In the genomic region with DNA sequence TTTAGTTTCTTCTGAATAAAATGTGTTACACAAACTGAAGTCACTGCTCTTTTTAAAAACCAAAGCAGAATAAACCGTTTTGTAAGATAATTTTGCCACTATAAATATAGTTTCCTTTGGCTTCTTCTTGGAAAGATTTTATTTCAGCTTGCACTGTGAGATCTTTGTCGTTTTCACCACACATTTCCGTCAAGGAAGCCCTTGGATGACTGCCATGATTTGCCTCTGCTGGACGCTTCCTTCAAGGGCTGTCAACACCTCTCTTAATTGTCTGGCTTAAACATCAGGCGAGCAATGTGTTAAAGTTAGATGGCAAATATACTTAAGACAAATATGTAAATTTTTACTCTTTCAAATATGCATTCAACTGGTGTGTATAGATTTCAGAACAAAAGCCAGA, we compare ENCODE assay signal across 17 cellular contexts.
DNase-seq lines count a peak whose midpoint lies in the region; ATAC-seq and TF ChIP-seq lines count a peak whose summit lies in the region.
"Had no signal": no experiment of that assay in that cellular context is flagged by ENCODE, and none has a peak within 500 bp of the region (broad histone marks: within the 10 kb centered on the region; RNA-seq: fewer than 3 reads in every experiment).

No MANE protein-coding gene starts in this region.

- peaks cover 3% of the 10 kb centered on the region for H3K9me3 Mint-ChIP-seq in activated CD4-positive, alpha-beta T cell treated with anti-CD3 and anti-CD28 coated beads, Interleukin-2, amount 10 ng/mL, durations not matched to agents 24 days and 14 days
- peaks cover 2 to 6% of the 10 kb centered on the region in 2 donors for H3K9me3 Mint-ChIP-seq in natural killer cell

- TF ChIP-seq EP300 in neural cell (conservative IDR thresholded peaks at IDR 0.05; ENCODE audit: poor library complexity, severe bottlenecking) (no peak), upper lobe of left lung (IDR thresholded peaks at IDR 0.05) (no peak)

- H3K79me1 ChIP-seq in IMR-90 (ENCODE audit: low read depth in 1 of 2, low read length in 2 of 2) = no peaks in the 10 kb centered on the region; a peak in 1 of 4 replicates

- no peak overlapping the region for H3K23ac ChIP-seq in IMR-90 (ENCODE audit: low read depth, low read length)

- POLR2A ChIA-PET in IMR-90 (lab: Charles Lee; ENCODE audit: unreplicated experiment) = no interaction called here

- H2AK9ac ChIP-seq in IMR-90 (replicated peaks; ENCODE audit: low read depth, low read length, poor library complexity) = no peak overlapping the region

- no peaks in the 10 kb centered on the region for H3K27me3 Mint-ChIP-seq in activated CD4-positive, alpha-beta T cell treated with anti-CD3 and anti-CD28 coated beads, Interleukin-2, amount 10 ng/mL, durations not matched to agents 24 days and 14 days
- H3K27me3 Mint-ChIP-seq in natural killer cell (ENCODE audit: low read depth in 2 of 2) = no peaks in the 10 kb centered on the region
- H3K27me3 Mint-ChIP-seq: activated CD4-positive, alpha-beta memory T cell treated with anti-CD3 and anti-CD28 coated beads for 36 hours; naive B cell had no signal

- H3K9ac ChIP-seq in IMR-90 (ENCODE audit: low read depth, low read length) (no peak overlapping the region), neural cell (ENCODE audit: low read length) (no peak overlapping the region)

- H3K4me1 Mint-ChIP-seq in activated CD4-positive, alpha-beta T cell treated with anti-CD3 and anti-CD28 coated beads, Interleukin-2, amount 10 ng/mL, durations not matched to agents 24 days and 14 days = no peaks in the 10 kb centered on the region
- no peaks in the 10 kb centered on the region for H3K4me1 Mint-ChIP-seq in natural killer cell
- H3K4me1 Mint-ChIP-seq: naive B cell had no signal

- H3K79me2 ChIP-seq in neural cell (replicated peaks; ENCODE audit: insufficient read depth, low read length) = no peaks in the 10 kb centered on the region

- TF ChIP-seq RAD21 in IMR-90 (IDR thresholded peaks at IDR 0.05; ENCODE audit: low read length) (no peak), neural cell (conservative IDR thresholded peaks at IDR 0.05) (no peak)

- H3K9me3 ChIP-seq in IMR-90 (ENCODE audit: control insufficient read depth, insufficient read depth, low read length) (no peaks in the 10 kb centered on the region), neural cell (ENCODE audit: low read length) (no peaks in the 10 kb centered on the region), upper lobe of left lung (no peaks in the 10 kb centered on the region)

- H3K27ac ChIP-seq in IMR-90 (ENCODE audit: insufficient read depth, low read length) (no peak overlapping the region), neural cell (ENCODE audit: low read length) (no peak overlapping the region), upper lobe of left lung (peak overlapping the region in 1 of 4 donors; percentile 4)
- H3K27ac ChIP-seq: heart left ventricle, HL-60 had no signal

- H3K4ac ChIP-seq in IMR-90 (ENCODE audit: low read depth, low read length) = peak overlapping the region; percentile 22; the same call in 1 of the 2 replicates

- in situ Hi-C loops in IMR-90 (cut with MboI; ENCODE audit: low sequenced_read_pairs) = no loop called here

- peak overlapping the region; percentile 37 to 49; a peak in 3 of 4 replicates for H4K8ac ChIP-seq in IMR-90 (ENCODE audit: low read depth in 2 of 2, low read length in 2 of 2)

- TF ChIP-seq CTCF in IMR-90 (conservative IDR thresholded peaks at IDR 0.05; ENCODE audit: low read depth, low read length) (no peak), neural cell (IDR thresholded peaks at IDR 0.05; ENCODE audit: poor library complexity, severe bottlenecking) (no peak), upper lobe of left lung (IDR thresholded peaks at IDR 0.05) (no peak), natural killer cell (IDR thresholded peaks at IDR 0.05) (no peak)

- H3K27me3 ChIP-seq in IMR-90 (ENCODE audit: control insufficient read depth, insufficient read depth, low read length) (no peaks in the 10 kb centered on the region), neural cell (ENCODE audit: insufficient read depth, low read depth, low read length) (no peaks in the 10 kb centered on the region), upper lobe of left lung (no peaks in the 10 kb centered on the region)

- no peak overlapping the region for H3K4me2 ChIP-seq in IMR-90 (ENCODE audit: low read depth, low read length)
- peak overlapping the region; percentile 26 for H3K4me2 ChIP-seq in neural cell (ENCODE audit: low read length)

- H3K27ac Mint-ChIP-seq in activated CD4-positive, alpha-beta T cell treated with anti-CD3 and anti-CD28 coated beads, Interleukin-2, amount 10 ng/mL, durations not matched to agents 24 days and 14 days = no peak overlapping the region
- no peak overlapping the region for H3K27ac Mint-ChIP-seq in natural killer cell
- H3K27ac Mint-ChIP-seq: activated CD4-positive, alpha-beta memory T cell treated with anti-CD3 and anti-CD28 coated beads for 36 hours; naive B cell had no signal

- H4K20me1 ChIP-seq in IMR-90 (ENCODE audit: insufficient read depth, low read length) (no peaks in the 10 kb centered on the region), neural cell (ENCODE audit: insufficient read depth) (no peaks in the 10 kb centered on the region)

- H3K14ac ChIP-seq in IMR-90 (replicated peaks; ENCODE audit: low read depth, low read length) = no peak overlapping the region

- H2AFZ ChIP-seq in IMR-90 (replicated peaks; ENCODE audit: low read length, poor library complexity) = no peak overlapping the region
- no peak overlapping the region for H2AFZ ChIP-seq in neural cell (ENCODE audit: low read depth, low read length)

- dilution Hi-C loops in IMR-90 (cut with HindIII; ENCODE audit: low sequenced_read_pairs, unreplicated experiment) = no loop called here

- DNase-seq in IMR-90 (no peak), NCI-H2227 treated with DMSO at 0.1 percent for 48 hours (lab: John Stamatoyannopoulos, UW) (peak; percentile 17), dermis blood vessel endothelial cell (peak; percentile 50), upper lobe of left lung (no peak), natural killer cell (no peak)
- no peak for DNase-seq in activated CD4-positive, alpha-beta T cell treated with anti-CD3 and anti-CD28 coated beads, Interleukin-2, amount 10 ng/mL, durations not matched to agents 24 days and 14 days
- DNase-seq: activated CD4-positive, alpha-beta memory T cell treated with anti-CD3 and anti-CD28 coated beads for 36 hours; activated T-cell treated with anti-CD3 and anti-CD28 coated beads, Interleukin-2, amount 50 U/mL, for 48 hours; erythroblast; heart left ventricle; left cardiac atrium; naive B cell; SHP77 treated with DMSO at 0.1 percent for 48 hours; T-helper 9 cell had no signal

- H3K36me3 ChIP-seq in IMR-90 (ENCODE audit: control insufficient read depth, insufficient read depth, low read length) (no peaks in the 10 kb centered on the region), neural cell (ENCODE audit: insufficient read depth, low read length) (no peaks in the 10 kb centered on the region), upper lobe of left lung (no peaks in the 10 kb centered on the region)
- H3K36me3 ChIP-seq: heart left ventricle had no signal

- 0 out of 2 replicates have a peak overlapping the region, but pooled peaks have one; percentile 31 for H4K91ac ChIP-seq in IMR-90 (ENCODE audit: insufficient read depth, low read depth, low read length)

- peaks cover 3% of the 10 kb centered on the region for H3F3A ChIP-seq in neural cell (ENCODE audit: insufficient read depth, low read length, poor library complexity, severe bottlenecking)

- 0 out of 2 replicates have a peak, but pooled peaks cover 4% of the 10 kb centered on the region for H3K9me1 ChIP-seq in IMR-90 (ENCODE audit: insufficient read depth, low read length)

- H3K56ac ChIP-seq in IMR-90 (ENCODE audit: extremely low read depth, insufficient read depth, low read length) = no peak overlapping the region

- H3K9me2 ChIP-seq in neural cell (ENCODE audit: insufficient read depth, low read length) = no peaks in the 10 kb centered on the region

- no TSS peak for BruUV-seq in IMR-90 (replicated peaks; lab: Mats Ljungman, UMichigan)

- H3K4me3 ChIP-seq in IMR-90 (ENCODE audit: insufficient read depth, low read depth, low read length) = no peak overlapping the region
- no peak overlapping the region for H3K4me3 ChIP-seq in neural cell (ENCODE audit: low read length)
- H3K4me3 ChIP-seq in upper lobe of left lung = no peak overlapping the region
- H3K4me3 ChIP-seq: heart left ventricle had no signal

- ATAC-seq in IMR-90 (ENCODE audit: low read depth) (no peak), GM18502 (IDR thresholded peaks at IDR 0.05; ENCODE audit: poor library complexity, unreplicated experiment) (no peak), upper lobe of left lung (ENCODE audit: low FRiP score in 2 of 2) (no peak), natural killer cell (no peak)
- ATAC-seq: heart left ventricle, left cardiac atrium had no signal

- TF ChIP-seq POLR2A in IMR-90 (IDR thresholded peaks at IDR 0.05; ENCODE audit: low read depth, low read length) (no peak), upper lobe of left lung (IDR thresholded peaks at IDR 0.05) (no peak)

- H4K5ac ChIP-seq in IMR-90 (ENCODE audit: low read depth, low read length) = peak overlapping the region; percentile 43; the same call in 1 of the 2 replicates

- H3K4me3 Mint-ChIP-seq in activated CD4-positive, alpha-beta T cell treated with anti-CD3 and anti-CD28 coated beads, Interleukin-2, amount 10 ng/mL, durations not matched to agents 24 days and 14 days = no peak overlapping the region
- no peak overlapping the region for H3K4me3 Mint-ChIP-seq in natural killer cell
- H3K4me3 Mint-ChIP-seq: activated CD4-positive, alpha-beta memory T cell treated with anti-CD3 and anti-CD28 coated beads for 36 hours; naive B cell had no signal

- H3K4me1 ChIP-seq in IMR-90 (ENCODE audit: control insufficient read depth, insufficient read depth, low read length) (peaks cover 11% of the 10 kb centered on the region), upper lobe of left lung (peaks cover 0 to 11% (median 4%) of the 10 kb centered on the region in 4 donors)

- H2BK5ac ChIP-seq in IMR-90 (ENCODE audit: low read depth, low read length, poor library complexity, severe bottlenecking) = no peak overlapping the region

- no peaks in the 10 kb centered on the region for H3K36me3 Mint-ChIP-seq in activated CD4-positive, alpha-beta T cell treated with anti-CD3 and anti-CD28 coated beads, Interleukin-2, amount 10 ng/mL, durations not matched to agents 24 days and 14 days (ENCODE audit: low read depth)
- no peaks in the 10 kb centered on the region for H3K36me3 Mint-ChIP-seq in natural killer cell
- H3K36me3 Mint-ChIP-seq: activated CD4-positive, alpha-beta memory T cell treated with anti-CD3 and anti-CD28 coated beads for 36 hours; naive B cell had no signal

- H2BK15ac ChIP-seq in IMR-90 (ENCODE audit: low read depth, low read length) = no peak overlapping the region

- H2BK120ac ChIP-seq in IMR-90 (ENCODE audit: low read depth, low read length) = peak overlapping the region; percentile 80

- H3K18ac ChIP-seq in IMR-90 (ENCODE audit: low read depth, low read length) = peak overlapping the region; percentile 87; the same call in 1 of the 2 replicates

- intact Hi-C loops in IMR-90 (cut with micrococcal nuclease) (loop anchor here (10.0 kb wide), 1 partner anchor 1268 kb away; no protein-coding TSS in a partner anchor), natural killer cell (cut with micrococcal nuclease) (no loop called here)
- intact Hi-C loops in activated CD4-positive, alpha-beta T cell treated with anti-CD3 and anti-CD28 coated beads, Interleukin-2, amount 10 ng/mL, durations not matched to agents 24 days and 14 days (cut with micrococcal nuclease) = no loop called here

- CTCF ChIA-PET in IMR-90 (lab: Yijun Ruan, JAX) = interaction anchor here (0.8 kb wide), 1 partner anchor 15 kb away, joined by 3 read pairs; no protein-coding TSS in a partner anchor

- H2BK20ac ChIP-seq in IMR-90 (ENCODE audit: low read depth, low read length) = 0 out of 2 replicates have a peak overlapping the region, but pooled peaks have one; percentile 13

- no CpG with 5 or more reads among the region's 5 CpGs for WGBS in IMR-90 (ENCODE audit: extremely low coverage in 2 of 2, insufficient read length in 1 of 2), 2 experiments
- WGBS in upper lobe of left lung, 2 donors = 18 to 20% methylated on average over 5 of the region's 5 CpGs

- H2AK5ac ChIP-seq in IMR-90 (ENCODE audit: low read depth, low read length) = peak overlapping the region; percentile 43; the same call in 1 of the 2 replicates

Comparison
In these comparisons a context has a peak if more than half of its experiments do, and no peak if none do; other contexts are left out.
1. DNase-seq: peak in NCI-H2227 treated with DMSO at 0.1 percent for 48 hours (single experiment) and dermis blood vessel endothelial cell (single experiment); none in IMR-90 (single experiment), activated CD4-positive, alpha-beta T cell treated with anti-CD3 and anti-CD28 coated beads, Interleukin-2, amount 10 ng/mL, durations not matched to agents 24 days and 14 days (single experiment), upper lobe of left lung (0 of 2) and natural killer cell (single experiment).